ENCODE assay signal across 20 cellular contexts in the genomic region with DNA sequence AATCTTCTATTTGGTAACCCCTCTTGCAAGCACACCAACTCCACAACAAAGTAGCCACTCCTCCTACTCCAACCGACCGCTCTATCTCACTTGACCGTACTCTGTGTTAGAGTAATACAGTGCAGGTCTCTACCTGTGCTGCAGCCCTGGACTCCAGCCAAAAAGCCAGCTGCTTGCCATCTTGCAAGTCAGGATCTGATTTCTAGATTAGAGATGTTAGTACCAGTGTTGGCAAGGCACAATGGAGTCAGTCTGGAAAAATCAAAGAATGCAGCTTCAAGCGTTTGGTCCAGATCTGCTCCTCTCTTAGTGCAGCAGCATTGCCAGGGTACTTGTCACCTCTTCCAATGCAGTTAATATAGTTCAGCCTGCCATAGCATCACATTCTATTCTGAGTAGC.
DNase-seq lines count a peak whose midpoint lies in the region; ATAC-seq and TF ChIP-seq lines count a peak whose summit lies in the region.
"Had no signal": no experiment of that assay in that cellular context is flagged by ENCODE, and none has a peak within 500 bp of the region (broad histone marks: within the 10 kb centered on the region; RNA-seq: fewer than 3 reads in every experiment).

No MANE protein-coding gene starts in this region.

- no peak overlapping the region for H3K27ac Mint-ChIP-seq in T-helper 2 cell treated with Interferon-gamma antibody and Interleukin-4, amounts not matched to agents 5 μg/mL and 100 μg/mL, for 36 hours
- no peak overlapping the region for H3K27ac Mint-ChIP-seq in nephron progenitor cell
- H3K27ac Mint-ChIP-seq: activated CD4-positive, alpha-beta memory T cell treated with anti-CD3 and anti-CD28 coated beads for 36 hours; activated T-cell treated with anti-CD3 and anti-CD28 coated beads, Interleukin-2, amount 50 U/mL, for 72 hours; endodermal cell had no signal

- no peaks in the 10 kb centered on the region for H3K4me1 Mint-ChIP-seq in T-helper 2 cell treated with Interferon-gamma antibody and Interleukin-4, amounts not matched to agents 5 μg/mL and 100 μg/mL, for 36 hours (ENCODE audit: low read depth)
- H3K4me1 Mint-ChIP-seq in nephron progenitor cell: no peaks in the 10 kb centered on the region

- no peak; a peak in 1 of 4 replicates for TF ChIP-seq EP300 in SK-N-SH (IDR thresholded peaks at IDR 0.05; ENCODE audit: borderline replicate concordance in 1 of 2, low read depth in 1 of 2, low read length in 1 of 2)

- no peaks in the 10 kb centered on the region for H4K20me1 ChIP-seq in SK-N-SH (ENCODE audit: insufficient read depth)

- 96% methylated on average over 4 of the region's 4 CpGs for WGBS in SK-N-SH (ENCODE audit: low lambda C conversion rate)

- POLR2A ChIA-PET in SK-N-SH (lab: Yijun Ruan, JAX): no interaction called here

- H2AFZ ChIP-seq in SK-N-SH (ENCODE audit: low read depth): no peak overlapping the region

- TF ChIP-seq POLR2A in gastrocnemius medialis (IDR thresholded peaks at IDR 0.05): no peak

- H3K9me3 Mint-ChIP-seq in T-helper 2 cell treated with Interferon-gamma antibody and Interleukin-4, amounts not matched to agents 5 μg/mL and 100 μg/mL, for 36 hours: no peaks in the 10 kb centered on the region
- no peaks in the 10 kb centered on the region for H3K9me3 Mint-ChIP-seq in nephron progenitor cell
- H3K9me3 Mint-ChIP-seq: activated CD4-positive, alpha-beta memory T cell treated with anti-CD3 and anti-CD28 coated beads for 36 hours; activated T-cell treated with anti-CD3 and anti-CD28 coated beads, Interleukin-2, amount 50 U/mL, for 72 hours; endodermal cell had no signal

- H3K27me3 Mint-ChIP-seq in T-helper 2 cell treated with Interferon-gamma antibody and Interleukin-4, amounts not matched to agents 5 μg/mL and 100 μg/mL, for 36 hours (ENCODE audit: low read depth): no peaks in the 10 kb centered on the region
- H3K27me3 Mint-ChIP-seq in nephron progenitor cell (ENCODE audit: low read depth, poor library complexity): peaks cover 11% of the 10 kb centered on the region

- no peak for TF ChIP-seq RAD21 in SK-N-SH (IDR thresholded peaks at IDR 0.05; ENCODE audit: low read length)

- no peak overlapping the region for H3K9ac ChIP-seq in SK-N-SH

- H3K4me1 ChIP-seq in SK-N-SH (ENCODE audit: control insufficient read depth in 1 of 2, insufficient read depth in 2 of 2, low read depth in 1 of 2, low read length in 1 of 2) (peaks cover 0 to 12% of the 10 kb centered on the region in 2 experiments; a peak in 1 of 4 replicates), gastrocnemius medialis (no peaks in the 10 kb centered on the region)
- H3K4me1 ChIP-seq: left lung had no signal

- H3K4me3 Mint-ChIP-seq in T-helper 2 cell treated with Interferon-gamma antibody and Interleukin-4, amounts not matched to agents 5 μg/mL and 100 μg/mL, for 36 hours: no peak overlapping the region
- no peak overlapping the region for H3K4me3 Mint-ChIP-seq in nephron progenitor cell
- H3K4me3 Mint-ChIP-seq: activated CD4-positive, alpha-beta memory T cell treated with anti-CD3 and anti-CD28 coated beads for 36 hours; activated T-cell treated with anti-CD3 and anti-CD28 coated beads, Interleukin-2, amount 50 U/mL, for 72 hours; endodermal cell had no signal

- no peaks in the 10 kb centered on the region for H3K9me3 ChIP-seq in SK-N-SH
- no peaks in the 10 kb centered on the region for H3K9me3 ChIP-seq in gastrocnemius medialis
- H3K9me3 ChIP-seq: Caco-2, left lung, sigmoid colon had no signal

- no peaks in the 10 kb centered on the region for H3K36me3 Mint-ChIP-seq in T-helper 2 cell treated with Interferon-gamma antibody and Interleukin-4, amounts not matched to agents 5 μg/mL and 100 μg/mL, for 36 hours (ENCODE audit: low read depth)
- H3K36me3 Mint-ChIP-seq in nephron progenitor cell (ENCODE audit: low read depth): no peaks in the 10 kb centered on the region
- H3K36me3 Mint-ChIP-seq: activated CD4-positive, alpha-beta memory T cell treated with anti-CD3 and anti-CD28 coated beads for 36 hours had no signal

- H3K36me3 ChIP-seq in SK-N-SH (replicated peaks in 1 of 2; ENCODE audit: control insufficient read depth in 1 of 2, insufficient read depth in 2 of 2, low read length in 1 of 2): no peaks in the 10 kb centered on the region
- H3K36me3 ChIP-seq in gastrocnemius medialis: no peaks in the 10 kb centered on the region
- H3K36me3 ChIP-seq: cardiac muscle cell, left lung, sigmoid colon had no signal

- H3K27me3 ChIP-seq in SK-N-SH (ENCODE audit: insufficient read depth) (no peaks in the 10 kb centered on the region; the same call in 1 of the 2 replicates), gastrocnemius medialis (peaks cover 0 to 3% (median 0%) of the 10 kb centered on the region in 3 donors)
- H3K27me3 ChIP-seq: cardiac muscle cell, left lung, sigmoid colon had no signal

- CTCF ChIA-PET in SK-N-SH (lab: Yijun Ruan, JAX): interaction anchor here (0.6 to 1.5 kb wide), 2 partner anchors 8 to 129 kb away, joined by 3 read pairs; no protein-coding TSS in a partner anchor

- no peak overlapping the region for H3K4me2 ChIP-seq in SK-N-SH

- intact Hi-C loops in gastrocnemius medialis (cut with DNase I; ENCODE audit: low total_unique reads): no loop called here

- no peaks in the 10 kb centered on the region for H3K9me2 ChIP-seq in SK-N-SH

- no peaks in the 10 kb centered on the region for H3K79me2 ChIP-seq in SK-N-SH (ENCODE audit: insufficient read depth)

- DNase-seq in SK-N-SH (no peak), NCI-H524 treated with DMSO at 0.1 percent for 48 hours (lab: John Stamatoyannopoulos, UW) (peak; percentile 76), epithelial cell of prostate (ENCODE audit: low read depth, low spot score) (peak; percentile 83), nephron progenitor cell (no peak), D341Med (ENCODE audit: low spot score) (no peak), gastrocnemius medialis (no peak)
- DNase-seq in T-helper 2 cell treated with Interferon-gamma antibody and Interleukin-4, amounts not matched to agents 5 μg/mL and 100 μg/mL, for 36 hours (ENCODE audit: low spot score): no peak
- DNase-seq: activated CD4-positive, alpha-beta memory T cell treated with anti-CD3 and anti-CD28 coated beads for 36 hours; activated T-cell treated with anti-CD3 and anti-CD28 coated beads, Interleukin-2, amount 50 U/mL, for 72 hours; Caco-2; endodermal cell; foreskin fibroblast; Karpas-422; NCI-H226; occipital lobe; sigmoid colon; stimulated activated CD4-positive, alpha-beta T cell treated with anti-CD3 and anti-CD28 coated beads, Interleukin-2, amount 100 ng/mL, for 48 hours had no signal

- no peaks in the 10 kb centered on the region for H3F3A ChIP-seq in SK-N-SH (replicated peaks; ENCODE audit: insufficient read depth)

- no peak for ATAC-seq in SK-N-SH treated with all-trans-retinoic acid at 6 μM for 48 hours
- no peak for ATAC-seq in gastrocnemius medialis
- ATAC-seq: activated T-cell treated with anti-CD3 and anti-CD28 coated beads, Interleukin-2, amount 50 U/mL, for 72 hours; left lung had no signal

- in situ Hi-C loops in gastrocnemius medialis (cut with MboI; ENCODE audit: low sequenced_read_pairs in 4 of 4): no loop called here

- no peak overlapping the region for H3K27ac ChIP-seq in SK-N-SH (ENCODE audit: low read depth in 2 of 2, low read length in 1 of 2)
- no peak overlapping the region for H3K27ac ChIP-seq in epithelial cell of prostate
- H3K27ac ChIP-seq in gastrocnemius medialis: no peak overlapping the region
- H3K27ac ChIP-seq: cardiac muscle cell, left lung, sigmoid colon had no signal

- H3K4me3 ChIP-seq in SK-N-SH (ENCODE audit: low read depth in 2 of 2, low read length in 1 of 2) (no peak overlapping the region), gastrocnemius medialis (no peak overlapping the region)
- H3K4me3 ChIP-seq: cardiac muscle cell, left lung, sigmoid colon had no signal

- TF ChIP-seq CTCF in SK-N-SH (IDR thresholded peaks at IDR 0.05) (no peak), nephron progenitor cell (IDR thresholded peaks at IDR 0.05) (no peak), gastrocnemius medialis (IDR thresholded peaks at IDR 0.05 in 4 of 5, conservative IDR thresholded peaks at IDR 0.05 in 1 of 5) (no peak)

TF ChIP-seq in SK-N-SH, 30 proteins besides CTCF, POLR2A, EP300 and RAD21:
- TF ChIP-seq RFX5 (IDR thresholded peaks at IDR 0.05; ENCODE audit: low read length) (no peak), POLR2AphosphoS5 (IDR thresholded peaks at IDR 0.05; ENCODE audit: low read depth, low read length) (no peak), GABPA (IDR thresholded peaks at IDR 0.05; ENCODE audit: low read depth) (no peak), EZH2phosphoT487 (IDR thresholded peaks at IDR 0.05; ENCODE audit: borderline replicate concordance, low read depth) (no peak), RCOR1 (IDR thresholded peaks at IDR 0.05; ENCODE audit: low read length) (no peak), GATA2 (CRISPR knock-in tag; IDR thresholded peaks at IDR 0.05) (peak; percentile 43), ELF1 (IDR thresholded peaks at IDR 0.05) (no peak), YY1 (IDR thresholded peaks at IDR 0.05; ENCODE audit: low read depth) (no peak)

TF ChIP-seq in SK-N-SH treated with all-trans-retinoic acid at 6 μM for 48 hours, 23 proteins besides CTCF, POLR2A, EP300 and RAD21 (continues in another document):
- TF ChIP-seq ZFP3 (CRISPR knock-in tag; IDR thresholded peaks at IDR 0.05): no peak
- TF ChIP-seq GLIS3 (CRISPR knock-in tag; IDR thresholded peaks at IDR 0.05): no peak
- TF ChIP-seq TSHZ2 (CRISPR knock-in tag; IDR thresholded peaks at IDR 0.05): no peak
- TF ChIP-seq ZNF8 (CRISPR knock-in tag; IDR thresholded peaks at IDR 0.05): no peak
- TF ChIP-seq ESRRG (CRISPR knock-in tag; IDR thresholded peaks at IDR 0.05): no peak
- no peak for TF ChIP-seq ZNF70 (CRISPR knock-in tag; IDR thresholded peaks at IDR 0.05)

Comparison
In these comparisons a context has a peak if more than half of its experiments do, and no peak if none do; other contexts are left out.
1. DNase-seq: peak in NCI-H524 treated with DMSO at 0.1 percent for 48 hours (single experiment) and epithelial cell of prostate (single experiment); none in SK-N-SH (single experiment), T-helper 2 cell treated with Interferon-gamma antibody and Interleukin-4, amounts not matched to agents 5 μg/mL and 100 μg/mL, for 36 hours (single experiment), nephron progenitor cell (single experiment), D341Med (single experiment) and gastrocnemius medialis (0 of 2).